In genomic region chr1:14626869-14627607, GRCh38 we compare ENCODE assay signal across 14 cellular contexts. TPM values are rescaled to one million over a fixed set of nuclear protein-coding genes. Genes with fewer than 3 reads are reported as not detected.
A peak's percentile ranks its signal among the peaks of the same experiment; 100 is the strongest.
DNase-seq lines count a peak whose midpoint lies in the region; ATAC-seq and TF ChIP-seq lines count a peak whose summit lies in the region.
"Had no signal": no experiment of that assay in that cellular context is flagged by ENCODE, and none has a peak within 500 bp of the region (broad histone marks: within the 10 kb centered on the region; RNA-seq: fewer than 3 reads in every experiment).

No MANE protein-coding gene starts in this region.

- no peak overlapping the region for H3K4me3 ChIP-seq in mesodermal cell (ENCODE audit: extremely low read depth, insufficient read depth, low read length, poor library complexity, severe bottlenecking)
- H3K4me3 ChIP-seq: suprapubic skin had no signal

- no peaks in the 10 kb centered on the region for H3K36me3 ChIP-seq in mesodermal cell (ENCODE audit: control insufficient read depth, insufficient read depth, low read length)
- H3K36me3 ChIP-seq: suprapubic skin had no signal

- H3K4me1 Mint-ChIP-seq in stimulated activated naive CD8-positive, alpha-beta T cell treated with anti-CD3 and anti-CD28 coated beads, Interleukin-15, amount 100 ng/mL, for 72 hours: no peaks in the 10 kb centered on the region
- no peaks in the 10 kb centered on the region for H3K4me1 Mint-ChIP-seq in T-helper 2 cell treated with Interferon-gamma antibody and Interleukin-4, amounts not matched to agents 5 μg/mL and 100 μg/mL, for 36 hours (ENCODE audit: low read depth)
- H3K4me1 Mint-ChIP-seq in HFFc6 (ENCODE audit: low read depth): no peaks in the 10 kb centered on the region

- WGBS in mesodermal cell (ENCODE audit: insufficient coverage in 2 of 2), 2 experiments: 43 to 53% methylated on average over 8 to 9 of the region's 11 CpGs

- no peak for DNase-seq in stimulated activated naive CD8-positive, alpha-beta T cell treated with anti-CD3 and anti-CD28 coated beads, Interleukin-15, amount 100 ng/mL, for 72 hours
- DNase-seq in stimulated activated naive CD8-positive, alpha-beta T cell treated with anti-CD3 and anti-CD28 coated beads, Interleukin-15, Interleukin-2, amounts not matched to agents 100 U/mL and 50 U/mL, for 24 hours: no peak
- DNase-seq in epithelial cell of prostate (ENCODE audit: low read depth, low spot score): peak; percentile 10
- DNase-seq in T-helper 2 cell treated with Interferon-gamma antibody and Interleukin-4, amounts not matched to agents 5 μg/mL and 100 μg/mL, for 36 hours (ENCODE audit: low spot score): no peak
- no peak for DNase-seq in HFFc6
- DNase-seq: activated gamma-delta T cell; effector CD8-positive, alpha-beta T cell; NCI-H187; stimulated activated CD4-positive, alpha-beta T cell treated with anti-CD3 and anti-CD28 coated beads, Interleukin-2, amount 100 ng/mL, for 48 hours had no signal

- peaks cover 4% of the 10 kb centered on the region for H3K9me3 ChIP-seq in mesodermal cell (ENCODE audit: control insufficient read depth, low read length)
- H3K9me3 ChIP-seq: suprapubic skin had no signal

- no peak overlapping the region for H3K4me3 Mint-ChIP-seq in stimulated activated naive CD8-positive, alpha-beta T cell treated with anti-CD3 and anti-CD28 coated beads, Interleukin-15, amount 100 ng/mL, for 72 hours
- no peak overlapping the region for H3K4me3 Mint-ChIP-seq in T-helper 2 cell treated with Interferon-gamma antibody and Interleukin-4, amounts not matched to agents 5 μg/mL and 100 μg/mL, for 36 hours
- no peak overlapping the region for H3K4me3 Mint-ChIP-seq in HFFc6

- H3K36me3 Mint-ChIP-seq in T-helper 2 cell treated with Interferon-gamma antibody and Interleukin-4, amounts not matched to agents 5 μg/mL and 100 μg/mL, for 36 hours (ENCODE audit: low read depth): no peaks in the 10 kb centered on the region
- H3K36me3 Mint-ChIP-seq in HFFc6 (ENCODE audit: low read depth): no peaks in the 10 kb centered on the region

- ATAC-seq in stimulated activated naive CD8-positive, alpha-beta T cell treated with anti-CD3 and anti-CD28 coated beads, Interleukin-15, amount 100 ng/mL, for 72 hours: no peak
- no peak for ATAC-seq in stimulated activated naive CD8-positive, alpha-beta T cell treated with anti-CD3 and anti-CD28 coated beads, Interleukin-15, Interleukin-2, amounts not matched to agents 100 U/mL and 50 U/mL, for 24 hours
- no peak for ATAC-seq in GM21717 (IDR thresholded peaks at IDR 0.05; ENCODE audit: unreplicated experiment)
- ATAC-seq in HG02623 (IDR thresholded peaks at IDR 0.05; ENCODE audit: unreplicated experiment): no peak
- ATAC-seq: activated CD4-positive, CD25-positive, alpha-beta regulatory T cell treated with anti-CD3 and anti-CD28 coated beads, Interleukin-2, amount 50 U/mL, for 24 hours had no signal

- H3K27ac ChIP-seq in epithelial cell of prostate: no peak overlapping the region
- peak overlapping the region; percentile 75 for H3K27ac ChIP-seq in mesodermal cell (ENCODE audit: low read depth, low read length, severe bottlenecking)
- H3K27ac ChIP-seq: suprapubic skin had no signal

- H3K27ac Mint-ChIP-seq in stimulated activated naive CD8-positive, alpha-beta T cell treated with anti-CD3 and anti-CD28 coated beads, Interleukin-15, amount 100 ng/mL, for 72 hours: peak overlapping the region; percentile 49 to 57
- no peak overlapping the region for H3K27ac Mint-ChIP-seq in T-helper 2 cell treated with Interferon-gamma antibody and Interleukin-4, amounts not matched to agents 5 μg/mL and 100 μg/mL, for 36 hours
- no peak overlapping the region for H3K27ac Mint-ChIP-seq in HFFc6

- peaks cover 13% of the 10 kb centered on the region for H3K27me3 Mint-ChIP-seq in stimulated activated naive CD8-positive, alpha-beta T cell treated with anti-CD3 and anti-CD28 coated beads, Interleukin-15, amount 100 ng/mL, for 72 hours
- H3K27me3 Mint-ChIP-seq in T-helper 2 cell treated with Interferon-gamma antibody and Interleukin-4, amounts not matched to agents 5 μg/mL and 100 μg/mL, for 36 hours (ENCODE audit: low read depth): no peaks in the 10 kb centered on the region
- H3K27me3 Mint-ChIP-seq in HFFc6 (ENCODE audit: insufficient read depth): peaks cover 2% of the 10 kb centered on the region

- peaks cover 10% of the 10 kb centered on the region for H3K4me1 ChIP-seq in mesodermal cell (ENCODE audit: control insufficient read depth, insufficient read depth, low read length, poor library complexity, severe bottlenecking)

- no peak for TF ChIP-seq CTCF in HFFc6 (IDR thresholded peaks at IDR 0.05)

- H3K9me3 Mint-ChIP-seq in stimulated activated naive CD8-positive, alpha-beta T cell treated with anti-CD3 and anti-CD28 coated beads, Interleukin-15, amount 100 ng/mL, for 72 hours: peaks cover 0 to 6% of the 10 kb centered on the region in 2 donors
- no peaks in the 10 kb centered on the region for H3K9me3 Mint-ChIP-seq in T-helper 2 cell treated with Interferon-gamma antibody and Interleukin-4, amounts not matched to agents 5 μg/mL and 100 μg/mL, for 36 hours
- H3K9me3 Mint-ChIP-seq in HFFc6: peaks cover 60% of the 10 kb centered on the region

RNA-seq across cellular contexts. Expression of gene KAZN, which starts 28.6 kb away (rescaled TPM):
- polyA plus RNA-seq in mesodermal cell (2013, experiment 1 of 2): 16.1 TPM
- 13.2 TPM for polyA plus RNA-seq in mesodermal cell (2013, experiment 2 of 2)
- total RNA-seq in HFFc6 (2021; fragmentation: NEBNext Ultra II Directional; extraction: Animal tissue kit (Norgen Biotek cat#: 25700)): 10 to 100 TPM; 13.1 to 22.3 (median 20.7) TPM

Comparison
In these comparisons a context has a peak if more than half of its experiments do, and no peak if none do; other contexts are left out.
1. H3K27ac Mint-ChIP-seq: peak in stimulated activated naive CD8-positive, alpha-beta T cell treated with anti-CD3 and anti-CD28 coated beads, Interleukin-15, amount 100 ng/mL, for 72 hours (2 of 2); none in T-helper 2 cell treated with Interferon-gamma antibody and Interleukin-4, amounts not matched to agents 5 μg/mL and 100 μg/mL, for 36 hours (single experiment) and HFFc6 (single experiment).